Comparison of ENCODE assay signal across 24 cellular contexts in the genomic region with DNA sequence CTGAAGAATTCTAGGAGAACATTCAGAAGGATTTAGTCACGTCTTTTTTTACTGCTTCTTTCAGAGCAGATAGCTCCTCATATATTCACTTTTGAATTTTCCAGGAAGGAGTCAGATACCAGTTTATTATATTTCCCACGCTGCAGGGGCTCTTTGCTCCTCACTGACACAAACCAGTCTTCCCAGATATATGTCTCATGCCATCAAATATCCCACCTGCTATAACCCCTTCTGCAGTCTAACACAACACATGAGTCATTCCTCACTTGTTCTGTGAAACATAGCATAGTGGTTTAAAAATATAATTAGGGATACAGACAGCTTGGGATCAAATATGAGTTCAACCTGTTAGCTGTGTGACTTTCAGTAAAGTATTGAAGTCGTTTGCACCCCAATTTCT.
"Had no signal": no experiment of that assay in that cellular context is flagged by ENCODE, and none has a peak within 500 bp of the region (broad histone marks: within the 10 kb centered on the region; RNA-seq: fewer than 3 reads in every experiment).

No MANE protein-coding gene starts in this region.

- H3K27ac ChIP-seq: body of pancreas, cardiac muscle cell, lower lobe of right lung, transverse colon had no signal

- H3K36me3 ChIP-seq: cardiac muscle cell, lower lobe of right lung, transverse colon had no signal

- H3K4me2 ChIP-seq: smooth muscle cell had no signal

- H3K4me1 ChIP-seq: body of pancreas, lower lobe of right lung, transverse colon had no signal

- ATAC-seq: body of pancreas; left lobe of liver; lower lobe of right lung; mucosa of descending colon; sciatic nerve; stimulated activated naive B cell treated with anti-CD40 and anti-IgM and Interleukin-4, amounts not matched to agents 10 μg/mL and 1 μg/mL and 100 μg/mL, for 72 hours had no signal

- DNase-seq: activated CD4-positive, alpha-beta T cell treated with anti-CD3 and anti-CD28 coated beads for 4 hours; activated CD4-positive, alpha-beta T cell treated with anti-CD3 and anti-CD28 coated beads, Interleukin-2, amount 50 U/mL, for 48 hours; activated CD4-positive, CD25-positive, alpha-beta regulatory T cell; activated naive CD4-positive, alpha-beta T cell treated with Interleukin-2 at 50 U/mL for 16 hours; activated naive CD8-positive, alpha-beta T cell treated with anti-CD3 and anti-CD28 coated beads, Interleukin-2, amount 10 ng/mL, durations not matched to agents 7 days and 5 days; activated T-cell treated with anti-CD3 and anti-CD28 coated beads, Interleukin-2, amount 50 U/mL, for 48 hours; amygdala; body of pancreas; cortex of kidney; endodermal cell; foreskin fibroblast; lower lobe of right lung; mesendoderm; mucosa of descending colon; naive B cell; nucleus accumbens; stimulated activated CD4-positive, alpha-beta T cell treated with anti-CD3 and anti-CD28 coated beads, Interleukin-15, amount 100 ng/mL, for 24 hours; stimulated activated naive B cell treated with anti-CD40 and anti-IgM and Interleukin-4, amounts not matched to agents 10 μg/mL and 1 μg/mL and 100 μg/mL, for 72 hours; T-helper 9 cell; transverse colon had no signal

- H3K9me3 ChIP-seq: body of pancreas, lower lobe of right lung, mucosa of descending colon, transverse colon had no signal

- H3K4me3 ChIP-seq: body of pancreas, cardiac muscle cell, lower lobe of right lung, mucosa of descending colon, smooth muscle cell, transverse colon had no signal

- H3K27me3 ChIP-seq: body of pancreas, cardiac muscle cell, transverse colon had no signal
